In the genomic region with DNA sequence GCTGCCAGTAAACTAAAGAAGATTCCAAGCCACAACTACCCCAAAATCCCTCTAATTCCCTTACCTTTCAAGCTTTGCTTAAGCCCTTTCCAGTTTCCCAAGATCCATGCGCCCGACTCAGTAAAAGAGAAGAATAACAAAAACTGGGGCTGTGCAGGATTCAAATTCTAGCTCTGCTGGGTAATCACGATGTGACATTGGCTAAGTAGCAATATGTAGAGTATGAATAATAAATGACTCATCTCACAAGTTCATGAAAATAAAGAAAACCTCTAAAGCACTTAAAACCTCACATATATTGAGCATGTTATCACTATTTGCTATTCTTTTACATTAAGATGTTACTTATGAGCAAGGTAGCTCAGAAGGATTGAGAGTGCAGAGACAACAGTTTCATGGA, we compare ENCODE assay signal across 13 cellular contexts.
"Had no signal": no experiment of that assay in that cellular context is flagged by ENCODE, and none has a peak within 500 bp of the region (broad histone marks: within the 10 kb centered on the region; RNA-seq: fewer than 3 reads in every experiment).

No MANE protein-coding gene starts in this region.

- H3K4me1 ChIP-seq: right atrium auricular region, upper lobe of left lung had no signal

- H3K36me3 ChIP-seq: right atrium auricular region, upper lobe of left lung had no signal

- H3K27ac ChIP-seq: dorsolateral prefrontal cortex, right atrium auricular region, upper lobe of left lung had no signal

- H3K4me3 ChIP-seq: dorsolateral prefrontal cortex, right atrium auricular region, upper lobe of left lung had no signal

- H3K27me3 ChIP-seq: dorsolateral prefrontal cortex, right atrium auricular region, upper lobe of left lung had no signal

- DNase-seq: activated CD4-positive, alpha-beta T cell treated with anti-CD3 and anti-CD28 coated beads, Interleukin-2, amount 50 U/mL, for 1 hour; activated CD8-positive, alpha-beta memory T cell treated with anti-CD3 and anti-CD28 coated beads for 24 hours; activated naive CD8-positive, alpha-beta T cell treated with anti-CD3 and anti-CD28 coated beads for 36 hours; dorsolateral prefrontal cortex; erythroblast; mesendoderm; nucleus accumbens; small intestine; stimulated activated CD4-positive, alpha-beta T cell treated with anti-CD3 and anti-CD28 coated beads, Interleukin-4, amount 100 ng/mL, for 4 hours; stimulated activated CD8-positive, alpha-beta memory T cell treated with anti-CD3 and anti-CD28 coated beads, Interleukin-4, amount 100 ng/mL, for 48 hours; stimulated activated naive CD8-positive, alpha-beta T cell treated with anti-CD3 and anti-CD28 coated beads, Interleukin-15, Interleukin-2, amounts not matched to agents 100 U/mL and 50 U/mL, for 24 hours; upper lobe of left lung had no signal

- H3K9me3 ChIP-seq: right atrium auricular region, upper lobe of left lung had no signal
